In genomic region chr12:74665690-74666089, GRCh38 we compare ENCODE assay signal across 9 cellular contexts.
"Had no signal": no experiment of that assay in that cellular context is flagged by ENCODE, and none has a peak within 500 bp of the region (broad histone marks: within the 10 kb centered on the region; RNA-seq: fewer than 3 reads in every experiment).

No MANE protein-coding gene starts in this region.

- H2AFZ ChIP-seq: GM23248, GM23338 had no signal

- H3K4me1 ChIP-seq: HAP-1 had no signal

- H3K27ac Mint-ChIP-seq: GM23338, H9, HFFc6 had no signal

- H3K4me3 ChIP-seq: GM23248, GM23338, HAP-1 had no signal

- ATAC-seq: GM23338, HCT116 had no signal

- H3K4me3 Mint-ChIP-seq: GM23338, H9, HFFc6 had no signal

- H3K27ac ChIP-seq: GM23248 had no signal

- DNase-seq: GM23248, GOT3, H7, H9, HCEC 1CT, HFFc6 had no signal

- H3K9me3 ChIP-seq: HAP-1 had no signal

- H3K9me3 Mint-ChIP-seq: GM23338, H9 had no signal

- H3K9ac ChIP-seq: GM23248 had no signal

- H3K36me3 ChIP-seq: HAP-1 had no signal

- H3K4me2 ChIP-seq: GM23338 had no signal

- H3K4me1 Mint-ChIP-seq: GM23338, H9 had no signal
